ENCODE assay signal across 9 cellular contexts in genomic region chr11:116194156-116194904, GRCh38.
A peak's percentile ranks its signal among the peaks of the same experiment; 100 is the strongest.
DNase-seq lines count a peak whose midpoint lies in the region; ATAC-seq and TF ChIP-seq lines count a peak whose summit lies in the region.
"Had no signal": no experiment of that assay in that cellular context is flagged by ENCODE, and none has a peak within 500 bp of the region (broad histone marks: within the 10 kb centered on the region; RNA-seq: fewer than 3 reads in every experiment).

No MANE protein-coding gene starts in this region.

- H3K9me3 ChIP-seq in ascending aorta (no peaks in the 10 kb centered on the region), iPS-18a (ENCODE audit: control insufficient read depth, low read depth, low read length) (no peaks in the 10 kb centered on the region)

- H3K27ac Mint-ChIP-seq in progenitor cell of endocrine pancreas: peak overlapping the region; percentile 79
- no peak overlapping the region for H3K27ac Mint-ChIP-seq in activated naive CD4-positive, alpha-beta T cell treated with anti-CD3 and anti-CD28 coated beads, Interleukin-2, amount 10 ng/mL, durations not matched to agents 7 days and 5 days

- H3K27me3 ChIP-seq in ascending aorta (no peaks in the 10 kb centered on the region), iPS-18a (ENCODE audit: control insufficient read depth, insufficient read depth, low read length) (peaks cover 19% of the 10 kb centered on the region)

- H3K27ac ChIP-seq in ascending aorta (no peak overlapping the region), iPS-18a (ENCODE audit: low read length) (no peak overlapping the region)

- intact Hi-C loops in ascending aorta (cut with DNase I): no loop called here

- in situ Hi-C loops in G401 (cut with HindIII; ENCODE audit: low sequenced_read_pairs): no loop called here

- CTCF ChIA-PET in activated naive CD4-positive, alpha-beta T cell treated with anti-CD3 and anti-CD28 coated beads, Interleukin-2, amount 10 ng/mL, durations not matched to agents 7 days and 5 days (lab: Charles Lee): no interaction called here

- H3K9ac ChIP-seq in iPS-18a (ENCODE audit: low read length): peak overlapping the region; percentile 64

- DNase-seq in G401 (ENCODE audit: low spot score) (peak; percentile 33), ascending aorta (ENCODE audit: low spot score in 2 of 2) (no peak), progenitor cell of endocrine pancreas (ENCODE audit: low spot score, unreplicated experiment) (no peak)
- no peak for DNase-seq in activated naive CD4-positive, alpha-beta T cell treated with anti-CD3 and anti-CD28 coated beads, Interleukin-2, amount 10 ng/mL, durations not matched to agents 7 days and 5 days
- DNase-seq: NCI-H1436 treated with DMSO at 0.1 percent for 48 hours had no signal

- no peaks in the 10 kb centered on the region for H3K36me3 ChIP-seq in ascending aorta
- no peaks in the 10 kb centered on the region for H3K36me3 ChIP-seq in iPS-18a (ENCODE audit: control insufficient read depth, low read depth, low read length)

- no peak for ATAC-seq in HG02678 (IDR thresholded peaks at IDR 0.05; ENCODE audit: unreplicated experiment)
- ATAC-seq in HG03520 (IDR thresholded peaks at IDR 0.05; ENCODE audit: unreplicated experiment): no peak
- no peak for ATAC-seq in GM19467 (IDR thresholded peaks at IDR 0.05; ENCODE audit: unreplicated experiment)

- H3K9me3 Mint-ChIP-seq in progenitor cell of endocrine pancreas (ENCODE audit: low read depth): no peaks in the 10 kb centered on the region
- H3K9me3 Mint-ChIP-seq in activated naive CD4-positive, alpha-beta T cell treated with anti-CD3 and anti-CD28 coated beads, Interleukin-2, amount 10 ng/mL, durations not matched to agents 7 days and 5 days: no peaks in the 10 kb centered on the region

- H3K4me3 Mint-ChIP-seq in progenitor cell of endocrine pancreas (ENCODE audit: low read depth): peak overlapping the region; percentile 87
- no peak overlapping the region for H3K4me3 Mint-ChIP-seq in activated naive CD4-positive, alpha-beta T cell treated with anti-CD3 and anti-CD28 coated beads, Interleukin-2, amount 10 ng/mL, durations not matched to agents 7 days and 5 days

- peaks cover 27% of the 10 kb centered on the region for H3K27me3 Mint-ChIP-seq in progenitor cell of endocrine pancreas
- H3K27me3 Mint-ChIP-seq in activated naive CD4-positive, alpha-beta T cell treated with anti-CD3 and anti-CD28 coated beads, Interleukin-2, amount 10 ng/mL, durations not matched to agents 7 days and 5 days: peaks cover 36% of the 10 kb centered on the region

- H3K4me1 Mint-ChIP-seq in progenitor cell of endocrine pancreas (ENCODE audit: low read depth): peaks cover 14% of the 10 kb centered on the region
- H3K4me1 Mint-ChIP-seq in activated naive CD4-positive, alpha-beta T cell treated with anti-CD3 and anti-CD28 coated beads, Interleukin-2, amount 10 ng/mL, durations not matched to agents 7 days and 5 days: no peaks in the 10 kb centered on the region

- TF ChIP-seq CTCF in ascending aorta (IDR thresholded peaks at IDR 0.05): no peak
- no peak for TF ChIP-seq CTCF in progenitor cell of endocrine pancreas (IDR thresholded peaks at IDR 0.05; ENCODE audit: unreplicated experiment)

- H3K4me3 ChIP-seq in ascending aorta: peak overlapping the region; percentile 48 to 60
- H3K4me3 ChIP-seq in iPS-18a (ENCODE audit: low read length): peak overlapping the region; percentile 83

- H3K36me3 Mint-ChIP-seq in progenitor cell of endocrine pancreas (ENCODE audit: insufficient read depth): no peaks in the 10 kb centered on the region
- no peaks in the 10 kb centered on the region for H3K36me3 Mint-ChIP-seq in activated naive CD4-positive, alpha-beta T cell treated with anti-CD3 and anti-CD28 coated beads, Interleukin-2, amount 10 ng/mL, durations not matched to agents 7 days and 5 days

- H3K4me1 ChIP-seq in ascending aorta (peaks cover 0 to 4% of the 10 kb centered on the region in 2 donors), iPS-18a (ENCODE audit: control insufficient read depth, low read depth, low read length) (peaks cover 29% of the 10 kb centered on the region)
